In genomic region chr11:64323984-64324383, GRCh38 we compare ENCODE assay signal across 11 cellular contexts. TPM values are rescaled to one million over a fixed set of nuclear protein-coding genes. Genes with fewer than 3 reads are reported as not detected.
"Had no signal": no experiment of that assay in that cellular context is flagged by ENCODE, and none has a peak within 500 bp of the region (broad histone marks: within the 10 kb centered on the region; RNA-seq: fewer than 3 reads in every experiment).

No MANE protein-coding gene starts in this region.

RNA-seq across cellular contexts. Expression of gene CATSPERZ, which starts 23.8 kb away (rescaled TPM):
- total RNA-seq: activated CD4-positive, alpha-beta memory T cell treated with anti-CD3 and anti-CD28 coated beads, Interleukin-2, amount 10 ng/mL, durations not matched to agents 7 days and 5 days; activated T-cell treated with anti-CD3 and anti-CD28 coated beads, Interleukin-2, amount 50 U/mL, for 4 hours; cerebellum; dermis blood vessel endothelial cell; glomerular endothelial cell; left ventricle myocardium superior; ovary; SJCRH30; T-helper 2 cell treated with Interferon-gamma antibody and Interleukin-4, amounts not matched to agents 100 ng/mL and 5 ng/mL, for 36 hours; thoracic aorta; uterus had no signal
